In the genomic region with DNA sequence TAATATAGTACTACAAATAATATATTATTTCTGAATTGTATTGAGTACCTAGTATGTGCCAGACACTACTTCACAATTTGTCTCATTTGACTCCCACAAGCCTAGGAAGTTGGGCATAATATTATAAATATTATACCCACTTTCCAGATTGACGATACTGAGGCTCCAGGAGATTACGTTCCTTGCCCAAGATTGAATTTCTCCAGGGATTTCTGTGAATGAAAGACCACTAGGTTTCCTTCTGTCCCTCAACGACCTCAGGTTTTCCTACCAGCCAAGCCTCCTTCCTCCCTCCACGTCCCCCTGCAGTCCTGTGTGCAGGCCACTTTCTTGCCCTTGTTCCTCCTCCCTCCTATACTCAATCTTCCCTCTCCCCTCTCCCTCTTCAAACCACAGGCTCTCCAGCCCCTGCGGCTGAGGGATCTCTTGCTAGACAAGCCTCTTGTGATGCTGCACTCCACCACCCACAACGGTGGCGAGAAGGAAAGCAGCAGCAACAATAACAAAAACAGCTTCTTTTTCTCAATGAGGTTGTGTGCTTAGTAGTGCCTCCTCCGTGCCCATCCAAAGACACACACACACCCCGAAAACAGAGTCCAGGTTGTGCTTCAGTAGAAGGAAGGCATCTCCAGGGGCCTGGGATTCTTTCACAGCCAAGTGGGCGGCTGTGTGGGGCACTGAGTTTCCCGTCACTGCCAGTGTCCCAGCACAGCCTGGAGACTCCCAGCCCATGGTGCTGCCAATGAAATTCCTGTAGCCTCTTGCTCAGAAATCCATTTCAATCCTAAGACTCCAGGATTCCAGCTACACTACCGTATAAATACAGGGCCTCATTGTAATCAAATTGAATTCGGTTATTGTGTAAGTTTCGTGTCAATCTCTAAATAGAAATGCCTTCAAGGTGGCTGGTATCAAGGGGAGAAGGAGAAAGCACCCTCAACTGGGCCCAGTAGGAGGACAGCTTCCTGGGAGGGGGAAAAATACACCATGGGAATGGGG, we compare ENCODE assay signal across 2 cellular contexts.
TF ChIP-seq lines count a peak whose summit lies in the region.

No MANE protein-coding gene starts in this region.

TF ChIP-seq in HepG2, 621 proteins besides CTCF, POLR2A, EP300 and RAD21:
- no peak for TF ChIP-seq ZNF883 (CRISPR knock-in tag; IDR thresholded peaks at IDR 0.05; ENCODE audit: not compliant biosample characterization)
- TF ChIP-seq BRD4 (CRISPR knock-in tag; IDR thresholded peaks at IDR 0.05) = no peak
- TF ChIP-seq CCAR2 (optimal IDR thresholded peaks at IDR 0.05; ENCODE audit: low read depth, low read length) = no peak
- TF ChIP-seq ZNF282 (IDR thresholded peaks at IDR 0.05; ENCODE audit: partially characterized antibody) = peak; percentile 37
- TF ChIP-seq ZNF629 (CRISPR knock-in tag; conservative IDR thresholded peaks at IDR 0.05) = peak; percentile 66
- TF ChIP-seq, protein P1, sequence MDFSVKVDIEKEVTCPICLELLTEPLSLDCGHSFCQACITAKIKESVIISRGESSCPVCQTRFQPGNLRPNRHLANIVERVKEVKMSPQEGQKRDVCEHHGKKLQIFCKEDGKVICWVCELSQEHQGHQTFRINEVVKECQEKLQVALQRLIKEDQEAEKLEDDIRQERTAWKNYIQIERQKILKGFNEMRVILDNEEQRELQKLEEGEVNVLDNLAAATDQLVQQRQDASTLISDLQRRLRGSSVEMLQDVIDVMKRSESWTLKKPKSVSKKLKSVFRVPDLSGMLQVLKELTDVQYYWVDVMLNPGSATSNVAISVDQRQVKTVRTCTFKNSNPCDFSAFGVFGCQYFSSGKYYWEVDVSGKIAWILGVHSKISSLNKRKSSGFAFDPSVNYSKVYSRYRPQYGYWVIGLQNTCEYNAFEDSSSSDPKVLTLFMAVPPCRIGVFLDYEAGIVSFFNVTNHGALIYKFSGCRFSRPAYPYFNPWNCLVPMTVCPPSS (IDR thresholded peaks at IDR 0.05) = no peak
TF ChIP-seq in HepG2: peak in this region for 2.

TF ChIP-seq in H1, 55 proteins besides CTCF, POLR2A, EP300 and RAD21:
- TF ChIP-seq CHD2 (IDR thresholded peaks at IDR 0.05; ENCODE audit: low read length) (no peak), KDM1A (IDR thresholded peaks at IDR 0.05; ENCODE audit: borderline replicate concordance, low read length) (peak; percentile 57; the same call in 1 of the 2 replicates)
